1 cellular context compared by ENCODE assay signal in genomic region chr5:78602400-78602799, GRCh38.
TF ChIP-seq lines count a peak whose summit lies in the region.

No MANE protein-coding gene starts in this region.

TF ChIP-seq in A549, 52 proteins besides CTCF, POLR2A, EP300 and RAD21 (continued from another document):
- TF ChIP-seq, protein P1, sequence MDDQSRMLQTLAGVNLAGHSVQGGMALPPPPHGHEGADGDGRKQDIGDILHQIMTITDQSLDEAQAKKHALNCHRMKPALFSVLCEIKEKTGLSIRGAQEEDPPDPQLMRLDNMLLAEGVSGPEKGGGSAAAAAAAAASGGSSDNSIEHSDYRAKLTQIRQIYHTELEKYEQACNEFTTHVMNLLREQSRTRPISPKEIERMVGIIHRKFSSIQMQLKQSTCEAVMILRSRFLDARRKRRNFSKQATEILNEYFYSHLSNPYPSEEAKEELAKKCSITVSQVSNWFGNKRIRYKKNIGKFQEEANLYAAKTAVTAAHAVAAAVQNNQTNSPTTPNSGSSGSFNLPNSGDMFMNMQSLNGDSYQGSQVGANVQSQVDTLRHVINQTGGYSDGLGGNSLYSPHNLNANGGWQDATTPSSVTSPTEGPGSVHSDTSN (IDR thresholded peaks at IDR 0.05), result peak; percentile 41; the same call in 1 of the 2 replicates
- no peak for TF ChIP-seq EHF (CRISPR knock-in tag; IDR thresholded peaks at IDR 0.05)
- peak; percentile 27; the same call in 1 of the 2 replicates for TF ChIP-seq FOSL2 (IDR thresholded peaks at IDR 0.05)
- TF ChIP-seq FOSL2 (CRISPR knock-in tag; IDR thresholded peaks at IDR 0.05), result peak; percentile 78
- TF ChIP-seq HOXB5 (CRISPR knock-in tag; IDR thresholded peaks at IDR 0.05), result peak; percentile 84
- TF ChIP-seq JUNB (IDR thresholded peaks at IDR 0.05), result peak; percentile 43
- TF ChIP-seq, protein P2, sequence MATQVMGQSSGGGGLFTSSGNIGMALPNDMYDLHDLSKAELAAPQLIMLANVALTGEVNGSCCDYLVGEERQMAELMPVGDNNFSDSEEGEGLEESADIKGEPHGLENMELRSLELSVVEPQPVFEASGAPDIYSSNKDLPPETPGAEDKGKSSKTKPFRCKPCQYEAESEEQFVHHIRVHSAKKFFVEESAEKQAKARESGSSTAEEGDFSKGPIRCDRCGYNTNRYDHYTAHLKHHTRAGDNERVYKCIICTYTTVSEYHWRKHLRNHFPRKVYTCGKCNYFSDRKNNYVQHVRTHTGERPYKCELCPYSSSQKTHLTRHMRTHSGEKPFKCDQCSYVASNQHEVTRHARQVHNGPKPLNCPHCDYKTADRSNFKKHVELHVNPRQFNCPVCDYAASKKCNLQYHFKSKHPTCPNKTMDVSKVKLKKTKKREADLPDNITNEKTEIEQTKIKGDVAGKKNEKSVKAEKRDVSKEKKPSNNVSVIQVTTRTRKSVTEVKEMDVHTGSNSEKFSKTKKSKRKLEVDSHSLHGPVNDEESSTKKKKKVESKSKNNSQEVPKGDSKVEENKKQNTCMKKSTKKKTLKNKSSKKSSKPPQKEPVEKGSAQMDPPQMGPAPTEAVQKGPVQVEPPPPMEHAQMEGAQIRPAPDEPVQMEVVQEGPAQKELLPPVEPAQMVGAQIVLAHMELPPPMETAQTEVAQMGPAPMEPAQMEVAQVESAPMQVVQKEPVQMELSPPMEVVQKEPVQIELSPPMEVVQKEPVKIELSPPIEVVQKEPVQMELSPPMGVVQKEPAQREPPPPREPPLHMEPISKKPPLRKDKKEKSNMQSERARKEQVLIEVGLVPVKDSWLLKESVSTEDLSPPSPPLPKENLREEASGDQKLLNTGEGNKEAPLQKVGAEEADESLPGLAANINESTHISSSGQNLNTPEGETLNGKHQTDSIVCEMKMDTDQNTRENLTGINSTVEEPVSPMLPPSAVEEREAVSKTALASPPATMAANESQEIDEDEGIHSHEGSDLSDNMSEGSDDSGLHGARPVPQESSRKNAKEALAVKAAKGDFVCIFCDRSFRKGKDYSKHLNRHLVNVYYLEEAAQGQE (IDR thresholded peaks at IDR 0.05), result no peak
- TF ChIP-seq GATA3 (IDR thresholded peaks at IDR 0.05; ENCODE audit: borderline replicate concordance), result peak; percentile 76
- no peak for TF ChIP-seq SREBF2 (IDR thresholded peaks at IDR 0.05)
- TF ChIP-seq, protein P3, sequence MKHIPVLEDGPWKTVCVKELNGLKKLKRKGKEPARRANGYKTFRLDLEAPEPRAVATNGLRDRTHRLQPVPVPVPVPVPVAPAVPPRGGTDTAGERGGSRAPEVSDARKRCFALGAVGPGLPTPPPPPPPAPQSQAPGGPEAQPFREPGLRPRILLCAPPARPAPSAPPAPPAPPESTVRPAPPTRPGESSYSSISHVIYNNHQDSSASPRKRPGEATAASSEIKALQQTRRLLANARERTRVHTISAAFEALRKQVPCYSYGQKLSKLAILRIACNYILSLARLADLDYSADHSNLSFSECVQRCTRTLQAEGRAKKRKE (CRISPR knock-in tag; IDR thresholded peaks at IDR 0.05; ENCODE audit: low read depth), result no peak
- TF ChIP-seq JUN (IDR thresholded peaks at IDR 0.05), result 0 out of 5 replicates have a peak, but pooled peaks of 1 of the 2 experiments have one; percentile 47
- TF ChIP-seq, protein P4, sequence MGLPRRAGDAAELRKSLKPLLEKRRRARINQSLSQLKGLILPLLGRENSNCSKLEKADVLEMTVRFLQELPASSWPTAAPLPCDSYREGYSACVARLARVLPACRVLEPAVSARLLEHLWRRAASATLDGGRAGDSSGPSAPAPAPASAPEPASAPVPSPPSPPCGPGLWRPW (IDR thresholded peaks at IDR 0.05), result no peak
TF ChIP-seq in A549: peak in this region for 8.
